8 cellular contexts compared by ENCODE assay signal in the genomic region with DNA sequence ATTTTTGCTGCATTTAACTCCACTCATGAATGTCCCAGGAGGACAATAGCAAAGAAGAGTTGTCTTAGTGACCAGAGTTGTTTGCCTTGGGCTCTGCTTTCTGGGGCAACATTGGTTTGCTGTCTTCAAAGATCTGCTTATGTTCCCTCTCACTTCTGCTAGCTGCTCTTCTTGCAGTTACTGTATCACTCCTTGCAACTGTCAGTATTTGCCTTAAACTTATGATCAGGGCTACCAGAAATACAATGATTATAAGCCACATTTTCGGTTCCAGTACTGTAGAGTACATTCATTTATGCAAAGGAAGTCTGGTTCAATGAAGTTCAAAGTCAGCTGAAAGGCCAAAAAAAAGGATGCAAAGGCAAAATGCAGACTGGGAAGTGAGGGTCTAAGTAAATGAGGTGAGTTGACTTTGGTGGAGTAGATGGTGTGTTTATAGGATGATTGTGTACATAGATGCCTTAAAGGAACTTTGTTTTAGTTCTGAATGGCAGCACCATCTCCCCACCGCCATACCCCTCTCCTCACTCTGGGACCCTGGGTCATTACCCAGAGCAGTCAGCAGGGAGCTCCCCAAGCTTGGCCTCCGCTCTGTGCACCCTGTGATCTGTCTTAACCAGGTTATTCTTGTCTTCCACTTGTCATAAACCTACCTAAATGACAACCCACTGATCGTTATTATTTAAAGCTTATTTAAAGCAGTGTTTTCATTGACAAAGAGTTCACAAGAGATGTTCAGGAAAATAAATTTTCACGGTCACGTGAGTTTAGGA.
DNase-seq lines count a peak whose midpoint lies in the region; ATAC-seq and TF ChIP-seq lines count a peak whose summit lies in the region.

No MANE protein-coding gene starts in this region.

- H3K27ac ChIP-seq in A673 (ENCODE audit: low read depth, low read length, poor library complexity, severe bottlenecking) = no peak overlapping the region
- no peak overlapping the region for H3K27ac ChIP-seq in brain microvascular endothelial cell

- peak; percentile 65 for ATAC-seq in GM18858 (IDR thresholded peaks at IDR 0.05; ENCODE audit: unreplicated experiment)
- ATAC-seq in HG03342 (IDR thresholded peaks at IDR 0.05; ENCODE audit: unreplicated experiment) = peak; percentile 61

- H3K36me3 ChIP-seq in A673 (ENCODE audit: insufficient read depth, low read length, poor library complexity, severe bottlenecking) = no peaks in the 10 kb centered on the region
- no peaks in the 10 kb centered on the region for H3K36me3 ChIP-seq in brain microvascular endothelial cell (replicated peaks)

- intact Hi-C loops in A673 (cut with micrococcal nuclease; ENCODE audit: unreplicated experiment) = loop anchor here (5.0 kb wide), 1 partner anchor 436 kb away; no protein-coding TSS in a partner anchor

- TF ChIP-seq CTCF in A673 (conservative IDR thresholded peaks at IDR 0.05; ENCODE audit: low read depth, low read length) (peak; percentile 54), brain microvascular endothelial cell (IDR thresholded peaks at IDR 0.05; ENCODE audit: low read depth, low read length, missing control alignments) (peak; percentile 26)

- DNase-seq in A673 (ENCODE audit: low spot score) (peak; percentile 40), brain microvascular endothelial cell (no peak), RKO (ENCODE audit: low spot score) (no peak), dermis blood vessel endothelial cell (no peak), DMS153 treated with DMSO at 0.1 percent for 48 hours (lab: John Stamatoyannopoulos, UW; ENCODE audit: unreplicated experiment) (no peak), COR-L47 (lab: John Stamatoyannopoulos, UW) (no peak)

- no peaks in the 10 kb centered on the region for H3K9me3 ChIP-seq in A673 (ENCODE audit: low read depth, low read length, poor library complexity, severe bottlenecking)

- in situ Hi-C loops in brain microvascular endothelial cell (cut with HindIII; ENCODE audit: low pct_ligation_motif_present, low sequenced_read_pairs) = no loop called here

- CTCF ChIA-PET in A673 (lab: Charles Lee) = no interaction called here

- POLR2A ChIA-PET in A673 (lab: Charles Lee; ENCODE audit: low non-redundant PET) = no interaction called here

- no peaks in the 10 kb centered on the region for H3K4me1 ChIP-seq in A673 (ENCODE audit: insufficient read depth, low read length, poor library complexity, severe bottlenecking)

- H3K4me3 ChIP-seq in A673 (ENCODE audit: low read depth, low read length, poor library complexity, severe bottlenecking) (no peak overlapping the region), brain microvascular endothelial cell (ENCODE audit: low read depth, low read length) (no peak overlapping the region)

- BruUV-seq in A673 (replicated peaks; lab: Mats Ljungman, UMichigan) = no TSS peak

- no peaks in the 10 kb centered on the region for H3K27me3 ChIP-seq in A673 (replicated peaks; ENCODE audit: insufficient read depth, low read depth, low read length, poor library complexity)
- H3K27me3 ChIP-seq in brain microvascular endothelial cell (replicated peaks) = no peaks in the 10 kb centered on the region
